1 cellular context compared by ENCODE assay signal in genomic region chr10:7475954-7476353, GRCh38.
TF ChIP-seq lines count a peak whose summit lies in the region.

No MANE protein-coding gene starts in this region.

TF ChIP-seq in GM23338, 12 proteins besides CTCF, POLR2A, EP300 and RAD21 (continued from another document):
- no peak for TF ChIP-seq ZNF462 (CRISPR knock-in tag; IDR thresholded peaks at IDR 0.05)
